In genomic region chr5:375921-376871, GRCh38 we compare ENCODE assay signal across 11 cellular contexts. TPM values are rescaled to one million over a fixed set of nuclear protein-coding genes. Genes with fewer than 3 reads are reported as not detected.
A peak's percentile ranks its signal among the peaks of the same experiment; 100 is the strongest.
DNase-seq lines count a peak whose midpoint lies in the region; ATAC-seq and TF ChIP-seq lines count a peak whose summit lies in the region.
"Had no signal": no experiment of that assay in that cellular context is flagged by ENCODE, and none has a peak within 500 bp of the region (broad histone marks: within the 10 kb centered on the region; RNA-seq: fewer than 3 reads in every experiment).

No MANE protein-coding gene starts in this region.

- intact Hi-C loops in sigmoid colon (cut with DNase I) = no loop called here

- H3K9ac ChIP-seq in OCI-LY1 (ENCODE audit: low read length) = peak overlapping the region; percentile 67; the same call in 1 of the 2 replicates

- no peak overlapping the region; the same call in 1 of the 2 replicates for H3K4me2 ChIP-seq in OCI-LY1 (ENCODE audit: low read length)

- no peaks in the 10 kb centered on the region for H3F3A ChIP-seq in OCI-LY1 (ENCODE audit: insufficient read depth, low read length)

- H3K79me2 ChIP-seq in OCI-LY1 (ENCODE audit: insufficient read depth, low read length) = no peaks in the 10 kb centered on the region

- no peaks in the 10 kb centered on the region for H3K9me2 ChIP-seq in OCI-LY1 (ENCODE audit: low read depth, low read length)

- TF ChIP-seq POLR2A in sigmoid colon (IDR thresholded peaks at IDR 0.05) = no peak

- ATAC-seq in GM21360 (IDR thresholded peaks at IDR 0.05; ENCODE audit: unreplicated experiment) = no peak
- no peak for ATAC-seq in HG02588 (IDR thresholded peaks at IDR 0.05; ENCODE audit: unreplicated experiment)

- TF ChIP-seq EP300 in sigmoid colon (IDR thresholded peaks at IDR 0.05) = no peak

- no peaks in the 10 kb centered on the region for H4K20me1 ChIP-seq in OCI-LY1 (ENCODE audit: insufficient read depth, low read length)

- no peak overlapping the region for H2AFZ ChIP-seq in OCI-LY1 (ENCODE audit: low read length)

- H3K27ac ChIP-seq in OCI-LY1 (ENCODE audit: low read depth, low read length, poor library complexity, severe bottlenecking) (peak overlapping the region; percentile 80), coronary artery (no peak overlapping the region), sigmoid colon (no peak overlapping the region)
- H3K27ac ChIP-seq: 22Rv1 had no signal

- TF ChIP-seq CTCF in OCI-LY1 (IDR thresholded peaks at IDR 0.05; ENCODE audit: low read length) = no peak
- no peak for TF ChIP-seq CTCF in coronary artery (IDR thresholded peaks at IDR 0.05)
- TF ChIP-seq CTCF in sigmoid colon (IDR thresholded peaks at IDR 0.05) = no peak

- DNase-seq in SIG-M5 treated with dmso at 0.1 percent for 504 hours (lab: John Stamatoyannopoulos, UW; ENCODE audit: unreplicated experiment) (peak; percentile 71), SIG-M5 (lab: John Stamatoyannopoulos, UW) (no peak), coronary artery (ENCODE audit: low spot score) (peak; percentile 64), sigmoid colon (peak; percentile 64), NCI-H82 treated with DMSO at 0.1 percent for 48 hours (lab: John Stamatoyannopoulos, UW; ENCODE audit: unreplicated experiment) (no peak)
- DNase-seq: DMS79 treated with DMSO at 0.1 percent for 48 hours, NCI-H2029 had no signal

- H3K9me3 ChIP-seq in OCI-LY1 (ENCODE audit: low read length) (no peaks in the 10 kb centered on the region), sigmoid colon (no peaks in the 10 kb centered on the region)

- H3K4me1 ChIP-seq in OCI-LY1 (ENCODE audit: insufficient read depth, low read length, severe bottlenecking) (peaks cover 82% of the 10 kb centered on the region), sigmoid colon (peaks cover 0 to 14% (median 13%) of the 10 kb centered on the region in 4 donors)

- no peaks in the 10 kb centered on the region for H3K27me3 ChIP-seq in OCI-LY1 (ENCODE audit: insufficient read depth, low read length)
- peaks cover 0 to 18% (median 15%) of the 10 kb centered on the region in 3 donors for H3K27me3 ChIP-seq in sigmoid colon

- 88 to 89% methylated on average over 32 of the region's 32 CpGs for WGBS in sigmoid colon, 2 donors

- H3K36me3 ChIP-seq in OCI-LY1 (ENCODE audit: insufficient read depth, low read length) (peaks cover 4% of the 10 kb centered on the region; the same call in 1 of the 2 replicates), sigmoid colon (no peaks in the 10 kb centered on the region)

- H3K4me3 ChIP-seq in OCI-LY1 (ENCODE audit: low read depth, low read length, poor library complexity, severe bottlenecking) (no peak overlapping the region), coronary artery (no peak overlapping the region), sigmoid colon (no peak overlapping the region)

RNA-seq across cellular contexts. Expression of gene AHRR, which starts 54.7 kb away (rescaled TPM):
- 1 to 10 TPM in 1 of 4 donors, under 1 TPM in 2, not detected in 1; under 0.01 to 1.4 (median 0.68) TPM for total RNA-seq in sigmoid colon
- polyA plus RNA-seq in sigmoid colon = 1 to 10 TPM in 2 of 3 donors, under 1 TPM in 1; 0.85 to 1.8 (median 1.2) TPM

Comparison
In these comparisons a context has a peak if more than half of its experiments do, and no peak if none do; other contexts are left out.
1. DNase-seq: peak in SIG-M5 treated with dmso at 0.1 percent for 504 hours (single experiment), coronary artery (single experiment) and sigmoid colon (single experiment); none in SIG-M5 (single experiment) and NCI-H82 treated with DMSO at 0.1 percent for 48 hours (single experiment).